In genomic region chr19:13350072-13350471, GRCh38 we compare ENCODE assay signal across 1 cellular context.
TF ChIP-seq lines count a peak whose summit lies in the region.

No MANE protein-coding gene starts in this region.

TF ChIP-seq in K562, 482 proteins besides CTCF, POLR2A, EP300 and RAD21:
- TF ChIP-seq HMGXB4 (CRISPR knock-in tag; IDR thresholded peaks at IDR 0.05) (no peak), TRIM28 (IDR thresholded peaks at IDR 0.05) (peak; percentile 54; the same call in 1 of the 2 replicates), ZFP1 (CRISPR knock-in tag; IDR thresholded peaks at IDR 0.05) (peak; percentile 90), ZNF324 (CRISPR knock-in tag; IDR thresholded peaks at IDR 0.05) (0 out of 2 replicates have a peak, but pooled peaks have one; percentile 35), CBX3 (IDR thresholded peaks at IDR 0.05; ENCODE audit: borderline replicate concordance in 1 of 2, low read length in 2 of 2) (peak in 1 of 2 experiments; percentile 62; a peak in 2 of 3 replicates), MBD2 (IDR thresholded peaks at IDR 0.05; ENCODE audit: borderline replicate concordance, low read depth) (no peak), ZNF280A (IDR thresholded peaks at IDR 0.05; ENCODE audit: low read depth, partially characterized antibody) (peak; percentile 13)
